Comparison of ENCODE assay signal across 1 cellular context in genomic region chr6:81241717-81242116, GRCh38.
TF ChIP-seq lines count a peak whose summit lies in the region.

No MANE protein-coding gene starts in this region.

TF ChIP-seq in HCT116, 20 proteins besides CTCF, POLR2A, EP300 and RAD21 (continued from another document):
- TF ChIP-seq REST (IDR thresholded peaks at IDR 0.05; ENCODE audit: low read depth) (no peak), SRF (IDR thresholded peaks at IDR 0.05; ENCODE audit: low read depth) (no peak), ELF1 (IDR thresholded peaks at IDR 0.05; ENCODE audit: borderline replicate concordance, low read depth) (no peak), EZH2phosphoT487 (IDR thresholded peaks at IDR 0.05; ENCODE audit: borderline replicate concordance) (no peak)
- TF ChIP-seq, protein P1, sequence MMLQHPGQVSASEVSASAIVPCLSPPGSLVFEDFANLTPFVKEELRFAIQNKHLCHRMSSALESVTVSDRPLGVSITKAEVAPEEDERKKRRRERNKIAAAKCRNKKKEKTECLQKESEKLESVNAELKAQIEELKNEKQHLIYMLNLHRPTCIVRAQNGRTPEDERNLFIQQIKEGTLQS (IDR thresholded peaks at IDR 0.05): no peak
